Comparison of ENCODE assay signal across 1 cellular context in the genomic region with DNA sequence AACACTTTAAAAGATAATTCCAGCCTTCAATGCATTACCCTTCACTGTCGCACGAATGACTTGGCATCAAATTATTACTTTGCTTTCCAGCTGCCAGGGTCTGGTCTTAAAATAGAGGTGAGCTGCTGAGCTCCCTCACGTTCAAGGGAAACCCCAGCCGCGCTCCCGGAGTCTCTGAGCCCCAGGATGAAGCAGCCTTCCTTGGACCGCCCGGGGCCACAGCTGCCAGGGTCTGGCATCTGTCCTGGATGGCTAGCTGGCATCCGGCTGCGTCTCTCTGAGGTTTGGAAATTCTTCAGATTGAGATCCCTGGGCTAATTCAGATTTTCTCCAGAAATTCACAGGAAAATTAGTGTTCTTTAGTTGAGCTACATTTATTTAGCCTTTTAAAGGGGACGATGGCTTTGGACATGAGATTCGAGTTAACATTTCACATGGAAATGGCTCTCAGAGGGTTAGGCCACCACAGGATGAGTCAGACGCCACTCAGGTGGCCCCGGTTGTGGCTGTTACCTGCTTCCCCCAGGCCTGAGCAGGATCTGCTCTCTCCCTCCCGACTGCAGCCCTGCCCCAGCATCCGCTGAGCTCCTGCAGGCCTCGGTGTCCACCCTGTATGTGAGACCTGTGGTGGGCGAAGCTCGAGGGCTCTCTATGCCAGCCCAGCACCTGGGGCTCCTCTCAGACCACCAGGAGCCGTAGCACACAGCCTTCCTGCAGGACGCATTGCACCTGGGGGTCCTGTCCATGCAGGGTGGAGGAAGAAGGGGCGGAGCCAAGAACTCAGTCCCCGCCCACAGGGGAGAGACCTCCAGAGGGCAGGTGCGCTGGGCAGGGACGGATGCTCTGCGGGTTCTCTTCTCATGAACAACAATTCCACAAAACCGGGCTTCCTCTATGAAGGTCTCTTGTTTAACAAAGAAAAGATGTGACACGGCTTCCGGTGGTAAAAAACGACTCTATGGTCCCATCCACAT.
TF ChIP-seq lines count a peak whose summit lies in the region.

No MANE protein-coding gene starts in this region.

TF ChIP-seq in GM23338, 12 proteins besides CTCF, POLR2A, EP300 and RAD21 (continued from another document):
- TF ChIP-seq, protein P1, sequence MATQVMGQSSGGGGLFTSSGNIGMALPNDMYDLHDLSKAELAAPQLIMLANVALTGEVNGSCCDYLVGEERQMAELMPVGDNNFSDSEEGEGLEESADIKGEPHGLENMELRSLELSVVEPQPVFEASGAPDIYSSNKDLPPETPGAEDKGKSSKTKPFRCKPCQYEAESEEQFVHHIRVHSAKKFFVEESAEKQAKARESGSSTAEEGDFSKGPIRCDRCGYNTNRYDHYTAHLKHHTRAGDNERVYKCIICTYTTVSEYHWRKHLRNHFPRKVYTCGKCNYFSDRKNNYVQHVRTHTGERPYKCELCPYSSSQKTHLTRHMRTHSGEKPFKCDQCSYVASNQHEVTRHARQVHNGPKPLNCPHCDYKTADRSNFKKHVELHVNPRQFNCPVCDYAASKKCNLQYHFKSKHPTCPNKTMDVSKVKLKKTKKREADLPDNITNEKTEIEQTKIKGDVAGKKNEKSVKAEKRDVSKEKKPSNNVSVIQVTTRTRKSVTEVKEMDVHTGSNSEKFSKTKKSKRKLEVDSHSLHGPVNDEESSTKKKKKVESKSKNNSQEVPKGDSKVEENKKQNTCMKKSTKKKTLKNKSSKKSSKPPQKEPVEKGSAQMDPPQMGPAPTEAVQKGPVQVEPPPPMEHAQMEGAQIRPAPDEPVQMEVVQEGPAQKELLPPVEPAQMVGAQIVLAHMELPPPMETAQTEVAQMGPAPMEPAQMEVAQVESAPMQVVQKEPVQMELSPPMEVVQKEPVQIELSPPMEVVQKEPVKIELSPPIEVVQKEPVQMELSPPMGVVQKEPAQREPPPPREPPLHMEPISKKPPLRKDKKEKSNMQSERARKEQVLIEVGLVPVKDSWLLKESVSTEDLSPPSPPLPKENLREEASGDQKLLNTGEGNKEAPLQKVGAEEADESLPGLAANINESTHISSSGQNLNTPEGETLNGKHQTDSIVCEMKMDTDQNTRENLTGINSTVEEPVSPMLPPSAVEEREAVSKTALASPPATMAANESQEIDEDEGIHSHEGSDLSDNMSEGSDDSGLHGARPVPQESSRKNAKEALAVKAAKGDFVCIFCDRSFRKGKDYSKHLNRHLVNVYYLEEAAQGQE (IDR thresholded peaks at IDR 0.05; ENCODE audit: unreplicated experiment), result no peak
